Comparison of ENCODE assay signal across 8 cellular contexts in the genomic region with DNA sequence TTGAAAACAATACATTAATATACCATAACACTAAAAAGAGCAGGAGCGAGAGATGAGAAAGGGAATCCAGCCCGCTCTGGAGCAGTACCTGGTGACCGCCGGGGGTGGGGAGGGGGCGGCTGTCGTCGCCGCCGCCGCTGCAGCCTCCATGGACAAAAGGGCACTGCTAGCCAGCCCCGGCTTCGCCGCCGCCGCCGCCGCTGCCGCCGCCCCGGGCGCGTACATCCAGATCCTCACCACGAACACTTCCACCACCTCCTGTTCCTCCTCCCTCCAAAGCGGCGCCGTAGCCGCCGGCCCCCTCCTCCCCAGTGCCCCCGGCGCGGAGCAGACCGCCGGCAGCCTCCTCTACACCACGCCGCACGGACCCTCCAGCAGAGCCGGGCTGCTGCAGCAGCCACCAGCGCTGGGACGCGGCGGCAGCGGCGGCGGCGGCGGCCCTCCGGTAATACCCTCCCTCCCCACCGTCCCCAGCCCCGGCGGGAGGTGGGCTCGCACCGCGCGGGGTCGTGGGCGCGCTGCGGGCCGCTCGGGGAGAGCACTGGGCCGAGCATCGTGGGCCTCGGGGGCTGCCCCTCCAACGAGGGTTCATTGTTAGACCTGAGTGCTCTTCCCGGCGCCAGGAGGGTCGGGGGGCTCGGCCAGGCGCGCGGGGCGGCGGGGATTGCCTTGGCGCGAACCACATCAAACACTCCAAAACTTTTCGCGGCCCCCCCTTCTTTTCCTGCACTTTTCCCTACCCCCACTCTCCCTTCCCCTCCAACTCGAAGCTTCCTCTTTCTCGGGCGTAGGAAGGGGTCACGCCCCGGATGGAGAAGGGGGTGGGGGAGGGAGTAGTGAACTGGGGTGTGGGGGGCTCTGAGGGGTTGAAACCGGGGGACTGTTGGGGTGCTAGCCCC. TPM values are rescaled to one million over a fixed set of nuclear protein-coding genes. Genes with fewer than 3 reads are reported as not detected.
DNase-seq lines count a peak whose midpoint lies in the region; ATAC-seq and TF ChIP-seq lines count a peak whose summit lies in the region.

No MANE protein-coding gene starts in this region.

- H2AFZ ChIP-seq in SU-DHL-6 (ENCODE audit: low read depth, low read length, severe bottlenecking) (peak overlapping the region; percentile 32), hepatocyte (peak overlapping the region; percentile 58)

- no peaks in the 10 kb centered on the region for H3K27me3 ChIP-seq in SU-DHL-6 (ENCODE audit: low read length)
- H3K27me3 ChIP-seq in hepatocyte: no peaks in the 10 kb centered on the region

- ATAC-seq in sciatic nerve (no peak), HG03095 (IDR thresholded peaks at IDR 0.05; ENCODE audit: unreplicated experiment) (no peak), GM21423 (IDR thresholded peaks at IDR 0.05; ENCODE audit: unreplicated experiment) (no peak)

- H3K9me2 ChIP-seq in SU-DHL-6 (replicated peaks; ENCODE audit: insufficient read depth, low read length): no peaks in the 10 kb centered on the region
- H3K9me2 ChIP-seq in hepatocyte (replicated peaks; ENCODE audit: insufficient read depth): no peaks in the 10 kb centered on the region

- in situ Hi-C loops in KBM-7 (cut with MboI; ENCODE audit: low pct_unique_long_range_greater_than_20kb, low sequenced_read_pairs): no loop called here

- DNase-seq in DMS79 treated with DMSO at 0.1 percent for 48 hours (lab: John Stamatoyannopoulos, UW): peak; percentile 61
- peak; percentile 75 for DNase-seq in KBM-7
- peak in 31 of 56 donors; percentile 5 to 64 (median 37) for DNase-seq in amygdala (lab: John Stamatoyannopoulos, UW)
- DNase-seq in hepatocyte (ENCODE audit: low spot score): peak; percentile 63
- DNase-seq in sciatic nerve (ENCODE audit: low spot score): peak; percentile 65

- no peaks in the 10 kb centered on the region for H3K4me1 ChIP-seq in hepatocyte (ENCODE audit: insufficient read depth)

- WGBS in hepatocyte (ENCODE audit: low lambda C conversion rate, missing lambda C conversion rate): 1% methylated on average over 54 of the region's 83 CpGs

- H3K9me3 ChIP-seq in SU-DHL-6 (ENCODE audit: insufficient read depth, low read length) (no peaks in the 10 kb centered on the region), hepatocyte (ENCODE audit: low read depth) (no peaks in the 10 kb centered on the region)

- H3K36me3 ChIP-seq in SU-DHL-6 (ENCODE audit: low read length) (peaks cover 19% of the 10 kb centered on the region; the same call in 1 of the 2 replicates), hepatocyte (replicated peaks; ENCODE audit: insufficient read depth, low read depth) (no peaks in the 10 kb centered on the region)

- H3K9ac ChIP-seq in SU-DHL-6 (ENCODE audit: low read length): peak overlapping the region; percentile 99

- TF ChIP-seq CTCF in SU-DHL-6 (IDR thresholded peaks at IDR 0.05; ENCODE audit: insufficient read depth, low read length, poor library complexity, severe bottlenecking): no peak
- no peak for TF ChIP-seq CTCF in hepatocyte (IDR thresholded peaks at IDR 0.05; ENCODE audit: poor library complexity)

- H3K4me3 ChIP-seq in SU-DHL-6 (ENCODE audit: insufficient read depth, low read length, poor library complexity, severe bottlenecking): peak overlapping the region; percentile 79
- peak overlapping the region; percentile 89 for H3K4me3 ChIP-seq in hepatocyte

- peak overlapping the region; percentile 95 for H3K27ac ChIP-seq in SU-DHL-6 (ENCODE audit: low read depth, low read length)
- peak overlapping the region; percentile 99 for H3K27ac ChIP-seq in hepatocyte

- H4K20me1 ChIP-seq in SU-DHL-6 (ENCODE audit: low read depth, low read length) (peaks cover 26% of the 10 kb centered on the region), hepatocyte (ENCODE audit: insufficient read depth, poor library complexity, severe bottlenecking) (no peaks in the 10 kb centered on the region)

- intact Hi-C loops in sciatic nerve (cut with DNase I): no loop called here

- H3K79me2 ChIP-seq in SU-DHL-6 (ENCODE audit: insufficient read depth, low read length): peaks cover 52% of the 10 kb centered on the region
- H3K79me2 ChIP-seq in hepatocyte: peaks cover 28% of the 10 kb centered on the region

- H3K4me2 ChIP-seq in SU-DHL-6 (ENCODE audit: low read depth, low read length, poor library complexity, severe bottlenecking): peak overlapping the region; percentile 79
- H3K4me2 ChIP-seq in hepatocyte: peak overlapping the region; percentile 85

- peaks cover 32% of the 10 kb centered on the region for H3F3A ChIP-seq in SU-DHL-6 (ENCODE audit: insufficient read depth)

RNA-seq across cellular contexts. Expression of a gene that starts 0.8 kb away (rescaled TPM):
- total RNA-seq in hepatocyte: 10.8 and 13.3 TPM in 2 replicates
- polyA plus RNA-seq in hepatocyte: 5.5 and 8.4 TPM in 2 replicates
- total RNA-seq in sciatic nerve: 5.8 TPM
